ENCODE assay signal across 17 cellular contexts in the genomic region with DNA sequence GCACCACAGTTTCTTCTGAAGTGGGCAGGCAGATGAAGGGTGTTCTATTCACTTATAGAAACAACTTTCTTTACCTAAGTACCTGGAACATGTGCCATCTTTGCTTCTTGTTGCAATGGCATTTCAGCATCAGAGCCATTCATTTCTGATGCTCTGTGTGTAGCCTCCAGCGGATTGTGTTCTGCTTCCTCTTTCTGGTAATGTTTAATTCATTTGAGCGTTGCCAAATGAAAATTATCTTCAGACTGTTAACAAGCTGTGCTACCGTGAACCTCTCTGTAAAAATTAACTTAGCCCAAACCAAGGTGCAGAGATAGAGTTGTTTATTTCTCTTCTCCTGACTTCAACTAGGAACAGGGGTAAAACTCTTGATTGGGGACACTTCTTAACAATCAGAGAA.
DNase-seq lines count a peak whose midpoint lies in the region; ATAC-seq, FAIRE-seq and TF ChIP-seq lines count a peak whose summit lies in the region.
"Had no signal": no experiment of that assay in that cellular context is flagged by ENCODE, and none has a peak within 500 bp of the region (broad histone marks: within the 10 kb centered on the region; RNA-seq: fewer than 3 reads in every experiment).

No MANE protein-coding gene starts in this region.

- H2AFZ ChIP-seq in osteoblast (ENCODE audit: low read length): no peak overlapping the region
- H2AFZ ChIP-seq: GM23248, neural progenitor cell had no signal

- no peak for TF ChIP-seq CTCF in epithelial cell of proximal tubule (conservative IDR thresholded peaks at IDR 0.05; ENCODE audit: low read depth, low read length)
- TF ChIP-seq CTCF in osteoblast (IDR thresholded peaks at IDR 0.05; ENCODE audit: extremely low read depth, low read depth, low read length): no peak
- no peak for TF ChIP-seq CTCF in Calu3 (IDR thresholded peaks at IDR 0.05; ENCODE audit: unreplicated experiment)

- no peak overlapping the region for H3K27ac ChIP-seq in osteoblast (ENCODE audit: low read depth, low read length)
- H3K27ac ChIP-seq: epithelial cell of prostate, GM23248, lower lobe of right lung, neural progenitor cell had no signal

- CTCF ChIA-PET in Calu3 (lab: Charles Lee): no interaction called here

- ATAC-seq in GM18907 (IDR thresholded peaks at IDR 0.05; ENCODE audit: unreplicated experiment) (peak; percentile 96), GM21515 (IDR thresholded peaks at IDR 0.05; ENCODE audit: unreplicated experiment) (peak; percentile 67), HG03135 (IDR thresholded peaks at IDR 0.05; ENCODE audit: unreplicated experiment) (peak; percentile 90)
- ATAC-seq: lower lobe of right lung, sciatic nerve had no signal

- H3K4me1 Mint-ChIP-seq in Calu3 (ENCODE audit: low read depth, unreplicated experiment): peaks cover 14% of the 10 kb centered on the region
- H3K4me1 Mint-ChIP-seq: neural progenitor cell had no signal

- no peak overlapping the region for H3K4me3 Mint-ChIP-seq in Calu3 (ENCODE audit: low read depth, unreplicated experiment)
- H3K4me3 Mint-ChIP-seq: activated B cell treated with CpG ODN at 0.5 μM for 24 hours, neural progenitor cell had no signal

- no peaks in the 10 kb centered on the region for H4K20me1 ChIP-seq in osteoblast (ENCODE audit: insufficient read depth, low read length)

- no peak overlapping the region for H3K27ac Mint-ChIP-seq in Calu3 (ENCODE audit: unreplicated experiment)
- H3K27ac Mint-ChIP-seq: activated B cell treated with CpG ODN at 0.5 μM for 24 hours, neural progenitor cell had no signal

- no peak for FAIRE-seq in urothelium cell line (lab: Jason Lieb, UNC)

- BruUV-seq in Calu3 (replicated peaks; lab: Mats Ljungman, UMichigan): no TSS peak

- H3K4me3 ChIP-seq in epithelial cell of proximal tubule (ENCODE audit: low read depth, low read length): no peak overlapping the region
- H3K4me3 ChIP-seq in osteoblast (ENCODE audit: insufficient read depth, low read length): no peak overlapping the region
- H3K4me3 ChIP-seq: GM23248, lower lobe of right lung, neural progenitor cell had no signal

- no peaks in the 10 kb centered on the region for H3K27me3 ChIP-seq in osteoblast (ENCODE audit: insufficient read depth, low read length)
- H3K27me3 ChIP-seq: BE2C, neural progenitor cell had no signal

- no peaks in the 10 kb centered on the region for H3K36me3 ChIP-seq in osteoblast (ENCODE audit: insufficient read depth, low read length)
- H3K36me3 ChIP-seq: BE2C, lower lobe of right lung, neural progenitor cell had no signal

- H3K4me1 ChIP-seq in osteoblast (ENCODE audit: insufficient read depth, low read length): no peaks in the 10 kb centered on the region
- H3K4me1 ChIP-seq: BE2C, lower lobe of right lung, neural progenitor cell had no signal

- H3K36me3 Mint-ChIP-seq in Calu3 (ENCODE audit: insufficient read depth, unreplicated experiment): no peaks in the 10 kb centered on the region
- H3K36me3 Mint-ChIP-seq: neural progenitor cell had no signal

- H3K4me2 ChIP-seq in osteoblast (ENCODE audit: insufficient read depth, low read length): no peak overlapping the region
- H3K4me2 ChIP-seq: neural progenitor cell had no signal

- peaks cover 13% of the 10 kb centered on the region for H3K27me3 Mint-ChIP-seq in Calu3 (ENCODE audit: unreplicated experiment)

- peaks cover 3% of the 10 kb centered on the region for H3K9me3 Mint-ChIP-seq in Calu3 (ENCODE audit: low read depth, unreplicated experiment)
- H3K9me3 Mint-ChIP-seq: activated B cell treated with CpG ODN at 0.5 μM for 24 hours, neural progenitor cell had no signal

- intact Hi-C loops in Calu3 (cut with micrococcal nuclease; ENCODE audit: unreplicated experiment): no loop called here

- H3K9me3 ChIP-seq in osteoblast (ENCODE audit: low read depth, low read length): no peaks in the 10 kb centered on the region
- H3K9me3 ChIP-seq: BE2C, lower lobe of right lung had no signal

- no peaks in the 10 kb centered on the region for H3K79me2 ChIP-seq in osteoblast (ENCODE audit: insufficient read depth, low read length)

- peak; percentile 15 for DNase-seq in epithelial cell of proximal tubule (ENCODE audit: low read depth)
- DNase-seq in urothelium cell line (ENCODE audit: low spot score): no peak
- no peak for DNase-seq in osteoblast (ENCODE audit: insufficient read length, low spot score, missing footprints)
- no peak for DNase-seq in Calu3
- DNase-seq in GF-D8 (lab: John Stamatoyannopoulos, UW): no peak
- DNase-seq: activated B cell treated with CpG ODN at 0.5 μM for 24 hours, BE2C, DMS79 treated with DMSO at 0.1 percent for 48 hours, GM23248, hippocampal formation, lower lobe of right lung had no signal
